In genomic region chr1:35331618-35332017, GRCh38 we compare ENCODE assay signal across 5 cellular contexts.
DNase-seq lines count a peak whose midpoint lies in the region; ATAC-seq, FAIRE-seq and TF ChIP-seq lines count a peak whose summit lies in the region.
"Not testable (repeated sequence)": the region's sequence is repeated elsewhere in the genome, so short reads cannot be mapped to it uniquely, and the experiment has no call there.

No MANE protein-coding gene starts in this region.

- TF ChIP-seq CTCF in A549 (IDR thresholded peaks at IDR 0.05); HEK293 (tag by site-specific recombination; IDR thresholded peaks at IDR 0.05); kidney (IDR thresholded peaks at IDR 0.05; ENCODE audit: borderline replicate concordance, extremely low read depth, insufficient read depth): not testable (repeated sequence)

- not testable (repeated sequence) for TF ChIP-seq EP300 in A549 (IDR thresholded peaks at IDR 0.05)

- POLR2A ChIA-PET in A549 (lab: Yijun Ruan, JAX), result not testable (repeated sequence)
- POLR2A ChIA-PET in HEK293 (lab: Yijun Ruan, JAX), result interaction anchor here (0.6 kb wide), 1 partner anchor 234 kb away, joined by 4 read pairs; no protein-coding TSS in a partner anchor

- WGBS in A549 (ENCODE audit: missing lambda C conversion rate), result 93% methylated on average over 2 of the region's 2 CpGs

- not testable (repeated sequence) for FAIRE-seq in A549 (lab: Jason Lieb, UNC)
- peak; percentile 85 for FAIRE-seq in G401.6 (lab: Jason Lieb, UNC)
- peak; percentile 66 for FAIRE-seq in frontal cortex (lab: Jason Lieb, UNC)
- FAIRE-seq in kidney (lab: Jason Lieb, UNC), result peak; percentile 23

- CTCF ChIA-PET in A549 (lab: Yijun Ruan, JAX), result not testable (repeated sequence)
- CTCF ChIA-PET in HEK293 (lab: Yijun Ruan, JAX), result interaction anchor here (0.6 kb wide), 1 partner anchor 479 kb away, joined by 3 read pairs; no protein-coding TSS in a partner anchor

- not testable (repeated sequence) for H3K9ac ChIP-seq in kidney (ENCODE audit: low read length in 2 of 2)

- not testable (repeated sequence) for TF ChIP-seq POLR2A in A549 (IDR thresholded peaks at IDR 0.05; ENCODE audit: low read length)

- peaks cover 18 to 37% of the 10 kb centered on the region in 2 experiments; a peak in 2 of 3 replicates for H3K36me3 ChIP-seq in HEK293 (ENCODE audit: control insufficient read depth in 2 of 2, insufficient read depth in 1 of 2, low read length in 2 of 2)
- not testable (repeated sequence) for H3K36me3 ChIP-seq in kidney (ENCODE audit: control insufficient read depth in 1 of 2, insufficient read depth in 2 of 2, low read length in 2 of 2)

- DNase-seq in A549 (ENCODE audit: low read depth in 1 of 2, low spot score in 1 of 2); frontal cortex (ENCODE audit: low spot score in 2 of 2); kidney: not testable (repeated sequence)

- not testable (repeated sequence) for ATAC-seq in A549

- not testable (repeated sequence) for TF ChIP-seq RAD21 in A549 (conservative IDR thresholded peaks at IDR 0.05 in 1 of 2, IDR thresholded peaks at IDR 0.05 in 1 of 2)

- not testable (repeated sequence) for H3K27ac ChIP-seq in A549; HEK293 (ENCODE audit: extremely low read depth, low read depth, low read length); kidney (ENCODE audit: low read depth in 2 of 2, low read length in 2 of 2)

- H3K4me1 ChIP-seq in A549; HEK293 (ENCODE audit: control insufficient read depth, insufficient read depth, low read length); kidney (ENCODE audit: control insufficient read depth in 1 of 2, insufficient read depth in 1 of 2, low read depth in 1 of 2, low read length in 2 of 2): not testable (repeated sequence)

- intact Hi-C loops in kidney (cut with DNase I), result not testable (repeated sequence)

- not testable (repeated sequence) for H3K4me2 ChIP-seq in A549

- not testable (repeated sequence) for H3K9me3 ChIP-seq in A549; HEK293 (ENCODE audit: control insufficient read depth, insufficient read depth, low read depth, low read length); kidney (ENCODE audit: control insufficient read depth in 1 of 2, low read length in 2 of 2)

- H3K4me3 ChIP-seq in A549; HEK293 (ENCODE audit: low read depth, low read length); kidney (ENCODE audit: low read length in 2 of 2): not testable (repeated sequence)

TF ChIP-seq in A549, 52 proteins besides CTCF, POLR2A, EP300 and RAD21:
- peak; percentile 74 for TF ChIP-seq ZC3H11A (IDR thresholded peaks at IDR 0.05)

TF ChIP-seq in HEK293, 187 proteins besides CTCF, POLR2A, EP300 and RAD21 (continues in another document):
- 0 out of 2 replicates have a peak, but pooled peaks have one; percentile 54 for TF ChIP-seq RBAK (tag by site-specific recombination; IDR thresholded peaks at IDR 0.05)
- TF ChIP-seq ZNF404 (tag by site-specific recombination; IDR thresholded peaks at IDR 0.05), result peak; percentile 78; the same call in 1 of the 2 replicates
- TF ChIP-seq ZNF529 (tag by site-specific recombination; IDR thresholded peaks at IDR 0.05; ENCODE audit: insufficient replicate concordance), result peak; percentile 85
- peak; percentile 54; the same call in 1 of the 2 replicates for TF ChIP-seq MYNN (tag by site-specific recombination; IDR thresholded peaks at IDR 0.05; ENCODE audit: borderline replicate concordance)
- TF ChIP-seq ZNF654 (tag by site-specific recombination; IDR thresholded peaks at IDR 0.05; ENCODE audit: low read depth), result peak; percentile 52
- TF ChIP-seq OVOL3 (tag by site-specific recombination; IDR thresholded peaks at IDR 0.05), result peak; percentile 66; the same call in 1 of the 2 replicates
- TF ChIP-seq, protein P1, sequence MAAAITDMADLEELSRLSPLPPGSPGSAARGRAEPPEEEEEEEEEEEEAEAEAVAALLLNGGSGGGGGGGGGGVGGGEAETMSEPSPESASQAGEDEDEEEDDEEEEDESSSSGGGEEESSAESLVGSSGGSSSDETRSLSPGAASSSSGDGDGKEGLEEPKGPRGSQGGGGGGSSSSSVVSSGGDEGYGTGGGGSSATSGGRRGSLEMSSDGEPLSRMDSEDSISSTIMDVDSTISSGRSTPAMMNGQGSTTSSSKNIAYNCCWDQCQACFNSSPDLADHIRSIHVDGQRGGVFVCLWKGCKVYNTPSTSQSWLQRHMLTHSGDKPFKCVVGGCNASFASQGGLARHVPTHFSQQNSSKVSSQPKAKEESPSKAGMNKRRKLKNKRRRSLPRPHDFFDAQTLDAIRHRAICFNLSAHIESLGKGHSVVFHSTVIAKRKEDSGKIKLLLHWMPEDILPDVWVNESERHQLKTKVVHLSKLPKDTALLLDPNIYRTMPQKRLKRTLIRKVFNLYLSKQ (tag by site-specific recombination; IDR thresholded peaks at IDR 0.05; ENCODE audit: borderline replicate concordance), result peak; percentile 89; the same call in 1 of the 2 replicates
- peak; percentile 96 for TF ChIP-seq ZNF266 (tag by site-specific recombination; IDR thresholded peaks at IDR 0.05; ENCODE audit: low read depth)
- TF ChIP-seq GLI2 (tag by site-specific recombination; IDR thresholded peaks at IDR 0.05; ENCODE audit: borderline replicate concordance, low read depth), result peak; percentile 69; the same call in 1 of the 2 replicates
- TF ChIP-seq ZNF426 (tag by site-specific recombination; IDR thresholded peaks at IDR 0.05), result peak; percentile 99
- peak; percentile 92 for TF ChIP-seq ZNF560 (tag by site-specific recombination; IDR thresholded peaks at IDR 0.05; ENCODE audit: borderline replicate concordance)
- TF ChIP-seq ZNF514 (tag by site-specific recombination; IDR thresholded peaks at IDR 0.05), result peak; percentile 96; the same call in 1 of the 2 replicates
- TF ChIP-seq ZNF704 (tag by site-specific recombination; IDR thresholded peaks at IDR 0.05), result 0 out of 2 replicates have a peak, but pooled peaks have one; percentile 45
- TF ChIP-seq ZNF791 (tag by site-specific recombination; IDR thresholded peaks at IDR 0.05), result peak; percentile 72; the same call in 1 of the 2 replicates
- TF ChIP-seq ZNF341 (tag by site-specific recombination; IDR thresholded peaks at IDR 0.05; ENCODE audit: low read depth), result peak; percentile 46; the same call in 1 of the 2 replicates
- peak; percentile 98 for TF ChIP-seq ZNF394 (tag by site-specific recombination; IDR thresholded peaks at IDR 0.05; ENCODE audit: borderline replicate concordance)
- TF ChIP-seq ZNF19 (tag by site-specific recombination; IDR thresholded peaks at IDR 0.05; ENCODE audit: low read depth), result 0 out of 2 replicates have a peak, but pooled peaks have one; percentile 46
- peak; percentile 62; the same call in 1 of the 2 replicates for TF ChIP-seq ZNF292 (tag by site-specific recombination; IDR thresholded peaks at IDR 0.05; ENCODE audit: borderline replicate concordance, low read depth)
- TF ChIP-seq ZNF510 (tag by site-specific recombination; IDR thresholded peaks at IDR 0.05; ENCODE audit: insufficient replicate concordance), result peak; percentile 93
- peak; percentile 62; the same call in 1 of the 2 replicates for TF ChIP-seq ZNF501 (tag by site-specific recombination; IDR thresholded peaks at IDR 0.05)
- TF ChIP-seq ZFP37 (tag by site-specific recombination; IDR thresholded peaks at IDR 0.05), result peak; percentile 83
- TF ChIP-seq GFI1B (tag by site-specific recombination; IDR thresholded peaks at IDR 0.05), result 0 out of 2 replicates have a peak, but pooled peaks have one; percentile 32
- TF ChIP-seq ZBTB1 (tag by site-specific recombination; IDR thresholded peaks at IDR 0.05), result 0 out of 2 replicates have a peak, but pooled peaks have one; percentile 56
- peak; percentile 84 for TF ChIP-seq REST (tag by site-specific recombination; IDR thresholded peaks at IDR 0.05)
- TF ChIP-seq ZBTB8A (tag by site-specific recombination; IDR thresholded peaks at IDR 0.05), result peak; percentile 89
